7 cellular contexts compared by ENCODE assay signal in genomic region chr5:302416-302815, GRCh38. TPM values are rescaled to one million over a fixed set of nuclear protein-coding genes. Genes with fewer than 3 reads are reported as not detected.
DNase-seq lines count a peak whose midpoint lies in the region; ATAC-seq and TF ChIP-seq lines count a peak whose summit lies in the region.
"Not testable (repeated sequence)": the region's sequence is repeated elsewhere in the genome, so short reads cannot be mapped to it uniquely, and the experiment has no call there.

No MANE protein-coding gene starts in this region.

- peaks cover 53% of the 10 kb centered on the region for H3K4me1 Mint-ChIP-seq in WTC11
- H3K4me1 Mint-ChIP-seq in progenitor cell of endocrine pancreas (ENCODE audit: low read depth): peaks cover 17% of the 10 kb centered on the region

- DNase-seq in DMS53 (lab: John Stamatoyannopoulos, UW): peak; percentile 98
- DNase-seq in NCI-H128 (lab: John Stamatoyannopoulos, UW; ENCODE audit: unreplicated experiment): peak; percentile 89
- DNase-seq in NCI-H2081 (lab: John Stamatoyannopoulos, UW): peak; percentile 89 to 96
- DNase-seq in NCI-H510A (lab: John Stamatoyannopoulos, UW): peak; percentile 95
- not testable (repeated sequence) for DNase-seq in WTC11 (ENCODE audit: low spot score); progenitor cell of endocrine pancreas (ENCODE audit: low spot score, unreplicated experiment)

- peak overlapping the region; percentile 45 for H3K27ac ChIP-seq in OCI-LY1 (ENCODE audit: low read depth, low read length, poor library complexity, severe bottlenecking)

- H3K27me3 ChIP-seq in OCI-LY1 (ENCODE audit: insufficient read depth, low read length): not testable (repeated sequence)

- H3K27ac Mint-ChIP-seq in WTC11: peak overlapping the region; percentile 91
- H3K27ac Mint-ChIP-seq in progenitor cell of endocrine pancreas: peak overlapping the region; percentile 93

- H3K36me3 Mint-ChIP-seq in WTC11; progenitor cell of endocrine pancreas (ENCODE audit: insufficient read depth): not testable (repeated sequence)

- not testable (repeated sequence) for H3K4me2 ChIP-seq in OCI-LY1 (ENCODE audit: low read length)

- H2AFZ ChIP-seq in OCI-LY1 (ENCODE audit: low read length): not testable (repeated sequence)

- POLR2A ChIA-PET in WTC11 (lab: Charles Lee): interaction anchor here (0.6 kb wide), 1 partner anchor 17 kb away, joined by 4 read pairs; no protein-coding TSS in a partner anchor

- H3K4me1 ChIP-seq in OCI-LY1 (ENCODE audit: insufficient read depth, low read length, severe bottlenecking): peaks cover 17% of the 10 kb centered on the region

- not testable (repeated sequence) for H3K9me2 ChIP-seq in OCI-LY1 (ENCODE audit: low read depth, low read length)

- CTCF ChIA-PET in WTC11 (lab: Charles Lee): interaction anchor here (1.0 to 1.9 kb wide), 3 partner anchors 14 to 114 kb away, joined by 3 to 6 read pairs (median 5); partner anchors contain the start of gene AHRR

- H3K9me3 ChIP-seq in OCI-LY1 (ENCODE audit: low read length): not testable (repeated sequence)

- H3K36me3 ChIP-seq in OCI-LY1 (ENCODE audit: insufficient read depth, low read length): peaks cover 23% of the 10 kb centered on the region

- not testable (repeated sequence) for H4K20me1 ChIP-seq in OCI-LY1 (ENCODE audit: insufficient read depth, low read length)

- not testable (repeated sequence) for H3F3A ChIP-seq in OCI-LY1 (ENCODE audit: insufficient read depth, low read length)

- ATAC-seq in WTC11: not testable (repeated sequence)

- not testable (repeated sequence) for H3K79me2 ChIP-seq in OCI-LY1 (ENCODE audit: insufficient read depth, low read length)

- H3K9me3 Mint-ChIP-seq in WTC11; progenitor cell of endocrine pancreas (ENCODE audit: low read depth): not testable (repeated sequence)

- not testable (repeated sequence) for H3K4me3 Mint-ChIP-seq in WTC11; progenitor cell of endocrine pancreas (ENCODE audit: low read depth)

- H3K27me3 Mint-ChIP-seq in WTC11 (ENCODE audit: low read depth); progenitor cell of endocrine pancreas: not testable (repeated sequence)

- not testable (repeated sequence) for H3K9ac ChIP-seq in OCI-LY1 (ENCODE audit: low read length)

- TF ChIP-seq CTCF in OCI-LY1 (IDR thresholded peaks at IDR 0.05; ENCODE audit: low read length); WTC11 (IDR thresholded peaks at IDR 0.05); progenitor cell of endocrine pancreas (IDR thresholded peaks at IDR 0.05; ENCODE audit: unreplicated experiment): not testable (repeated sequence)

- not testable (repeated sequence) for H3K4me3 ChIP-seq in OCI-LY1 (ENCODE audit: low read depth, low read length, poor library complexity, severe bottlenecking)

RNA-seq across cellular contexts. Expression of gene AHRR, which starts 19.1 kb away (rescaled TPM):
- 4.5 to 9.7 TPM (median 7.0 TPM) in 3 replicates for total RNA-seq in WTC11 (2021)
- total RNA-seq in progenitor cell of endocrine pancreas: 0.69 and 1.3 TPM in 2 replicates

RNA-seq across cellular contexts. Expression of gene PDCD6, which starts 31.0 kb away (rescaled TPM):
- total RNA-seq in WTC11 (2021): 80.4 to 86.8 TPM (median 83.6 TPM) in 3 replicates
- 79.2 and 87.2 TPM in 2 replicates for total RNA-seq in progenitor cell of endocrine pancreas
